1 cellular context compared by ENCODE assay signal in genomic region chr2:39124000-39124769, GRCh38.
A peak's percentile ranks its signal among the peaks of the same experiment; 100 is the strongest.
TF ChIP-seq lines count a peak whose summit lies in the region.

No MANE protein-coding gene starts in this region.

TF ChIP-seq in HepG2, 621 proteins besides CTCF, POLR2A, EP300 and RAD21 (continued from another document and continues in another):
- peak; percentile 59 for TF ChIP-seq ZNF407 (CRISPR knock-in tag; IDR thresholded peaks at IDR 0.05; ENCODE audit: not compliant biosample characterization)
- TF ChIP-seq PRDM10 (CRISPR knock-in tag; IDR thresholded peaks at IDR 0.05; ENCODE audit: low read depth): peak; percentile 95
- peak; percentile 79 for TF ChIP-seq FOXO1 (CRISPR knock-in tag; IDR thresholded peaks at IDR 0.05)
- TF ChIP-seq ZBTB20 (CRISPR knock-in tag; IDR thresholded peaks at IDR 0.05; ENCODE audit: borderline replicate concordance, low read depth): peak; percentile 58; the same call in 1 of the 2 replicates
- TF ChIP-seq KDM5A (IDR thresholded peaks at IDR 0.05; ENCODE audit: borderline replicate concordance, low read length): peak; percentile 49; the same call in 1 of the 2 replicates
- no peak; the same call in 1 of the 2 replicates for TF ChIP-seq FOXK2 (IDR thresholded peaks at IDR 0.05)
- TF ChIP-seq PHF21A (CRISPR knock-in tag; IDR thresholded peaks at IDR 0.05): peak; percentile 94
- peak; percentile 0; the same call in 1 of the 2 replicates for TF ChIP-seq ZSCAN20 (CRISPR knock-in tag; IDR thresholded peaks at IDR 0.05; ENCODE audit: borderline replicate concordance)
- TF ChIP-seq HMG20B (CRISPR knock-in tag; conservative IDR thresholded peaks at IDR 0.05): peak; percentile 55
- peak; percentile 77 for TF ChIP-seq ZNF160 (CRISPR knock-in tag; IDR thresholded peaks at IDR 0.05)
- peak; percentile 95; the same call in 1 of the 2 replicates for TF ChIP-seq STAT6 (CRISPR knock-in tag; IDR thresholded peaks at IDR 0.05; ENCODE audit: borderline replicate concordance)
- peak; percentile 88; the same call in 1 of the 2 replicates for TF ChIP-seq ATF6 (CRISPR knock-in tag; conservative IDR thresholded peaks at IDR 0.05)
- no peak for TF ChIP-seq U2AF1 (optimal IDR thresholded peaks at IDR 0.05; ENCODE audit: low read depth, low read length)
- TF ChIP-seq FOXP1 (IDR thresholded peaks at IDR 0.05): 0 out of 2 replicates have a peak, but pooled peaks have one; percentile 37
- TF ChIP-seq FOXP1 (CRISPR knock-in tag; IDR thresholded peaks at IDR 0.05): peak; percentile 48; the same call in 1 of the 2 replicates
- TF ChIP-seq HNRNPLL (IDR thresholded peaks at IDR 0.05; ENCODE audit: low read depth, low read length, poor library complexity, severe bottlenecking): peak; percentile 91
- peak; percentile 97 for TF ChIP-seq DMAP1 (CRISPR knock-in tag; IDR thresholded peaks at IDR 0.05)
- peak; percentile 96 for TF ChIP-seq CSRNP1 (CRISPR knock-in tag; IDR thresholded peaks at IDR 0.05)
- peak; percentile 96 for TF ChIP-seq ZHX1 (CRISPR knock-in tag; IDR thresholded peaks at IDR 0.05; ENCODE audit: low read depth)
- TF ChIP-seq ZFY (CRISPR knock-in tag; IDR thresholded peaks at IDR 0.05): peak; percentile 71
- TF ChIP-seq TMF1 (CRISPR knock-in tag; IDR thresholded peaks at IDR 0.05; ENCODE audit: low read depth): no peak; the same call in 1 of the 2 replicates
- no peak; the same call in 1 of the 2 replicates for TF ChIP-seq BATF2 (CRISPR knock-in tag; IDR thresholded peaks at IDR 0.05)
- peak; percentile 99 for TF ChIP-seq POLR2AphosphoS2 (IDR thresholded peaks at IDR 0.05; ENCODE audit: low read depth, low read length)
- TF ChIP-seq ZNF800 (CRISPR knock-in tag; IDR thresholded peaks at IDR 0.05): peak; percentile 81; the same call in 1 of the 2 replicates
- no peak for TF ChIP-seq SRSF4 (IDR thresholded peaks at IDR 0.05; ENCODE audit: low read depth, low read length, poor library complexity, severe bottlenecking)
